Comparison of ENCODE assay signal across 20 cellular contexts in genomic region chr20:3296256-3297095, GRCh38. TPM values are rescaled to one million over a fixed set of nuclear protein-coding genes. Genes with fewer than 3 reads are reported as not detected.
DNase-seq lines count a peak whose midpoint lies in the region; ATAC-seq, FAIRE-seq and TF ChIP-seq lines count a peak whose summit lies in the region.
"Had no signal": no experiment of that assay in that cellular context is flagged by ENCODE, and none has a peak within 500 bp of the region (broad histone marks: within the 10 kb centered on the region; RNA-seq: fewer than 3 reads in every experiment).

No MANE protein-coding gene starts in this region.

- H3K27me3 Mint-ChIP-seq in neural crest cell (ENCODE audit: low read depth) (no peaks in the 10 kb centered on the region), mesothelial cell of epicardium (ENCODE audit: low read depth) (no peaks in the 10 kb centered on the region)
- H3K27me3 Mint-ChIP-seq: B cell; CD4-positive, alpha-beta memory T cell had no signal

- H3K4me3 Mint-ChIP-seq in neural crest cell (no peak overlapping the region), mesothelial cell of epicardium (no peak overlapping the region)
- H3K4me3 Mint-ChIP-seq: B cell; CD4-positive, alpha-beta memory T cell had no signal

- BruUV-seq in HepG2 (replicated peaks; lab: Mats Ljungman, UMichigan) = no TSS peak
- BruUV-seq in K562 (replicated peaks; lab: Mats Ljungman, UMichigan) = no TSS peak

- H2AFZ ChIP-seq in HepG2 (ENCODE audit: low read length) = no peak overlapping the region
- no peak overlapping the region for H2AFZ ChIP-seq in K562 (ENCODE audit: low read depth, low read length)
- H2AFZ ChIP-seq in trophoblast cell (ENCODE audit: insufficient read depth, low read length, poor library complexity) = no peak overlapping the region

- CTCF ChIA-PET in HepG2 (lab: Yijun Ruan, JAX; ENCODE audit: low intra/inter-chr PET ratio, low total read pairs) = no interaction called here
- CTCF ChIA-PET in K562 (lab: Yijun Ruan, JAX; ENCODE audit: low intra/inter-chr PET ratio) = no interaction called here

- H3K4me3 ChIP-seq in HepG2 (replicated peaks in 1 of 3; ENCODE audit: insufficient read depth in 1 of 3, low read depth in 2 of 3, low read length in 3 of 3) = no peak overlapping the region
- H3K4me3 ChIP-seq in right lobe of liver = no peak overlapping the region
- H3K4me3 ChIP-seq in K562 = no peak overlapping the region
- no peak overlapping the region for H3K4me3 ChIP-seq in upper lobe of right lung
- H3K4me3 ChIP-seq in trophoblast cell (ENCODE audit: low read depth, low read length) = no peak overlapping the region
- H3K4me3 ChIP-seq: Peyer's patch had no signal

- POLR2A ChIA-PET in HepG2 (lab: Yijun Ruan, JAX) (no interaction called here), K562 (lab: Yijun Ruan, JAX) (interaction anchor here (0.6 kb wide), 1 partner anchor 9 kb away, joined by 3 read pairs; no protein-coding TSS in a partner anchor)

- no peaks in the 10 kb centered on the region for H3K79me2 ChIP-seq in HepG2 (ENCODE audit: insufficient read depth, low read length)
- no peaks in the 10 kb centered on the region for H3K79me2 ChIP-seq in K562 (ENCODE audit: control insufficient read depth, insufficient read depth, low read length)
- H3K79me2 ChIP-seq in trophoblast cell (ENCODE audit: control insufficient read depth, insufficient read depth, low read length, poor library complexity) = no peaks in the 10 kb centered on the region

- H3K4me2 ChIP-seq in HepG2 (ENCODE audit: low read depth, low read length) (no peak overlapping the region), K562 (ENCODE audit: insufficient read depth, low read length) (no peak overlapping the region), trophoblast cell (ENCODE audit: low read length) (no peak overlapping the region)

- TF ChIP-seq EP300 in HepG2 (IDR thresholded peaks at IDR 0.05; ENCODE audit: low read depth in 2 of 2, low read length in 2 of 2) (no peak), HepG2 (CRISPR knock-in tag; IDR thresholded peaks at IDR 0.05; ENCODE audit: borderline replicate concordance) (no peak), K562 (IDR thresholded peaks at IDR 0.05; ENCODE audit: low read length) (no peak)

- H3K36me3 Mint-ChIP-seq in neural crest cell (ENCODE audit: low read depth) (peaks cover 3% of the 10 kb centered on the region), mesothelial cell of epicardium (peaks cover 33% of the 10 kb centered on the region)

- no peak overlapping the region for H3K14ac ChIP-seq in trophoblast cell (ENCODE audit: low read length)

- TF ChIP-seq RAD21 in HepG2 (CRISPR knock-in tag; IDR thresholded peaks at IDR 0.05) (no peak), K562 (CRISPR knock-in tag; conservative IDR thresholded peaks at IDR 0.05 in 1 of 2, IDR thresholded peaks at IDR 0.05 in 1 of 2) (no peak)

- H3K27me3 ChIP-seq in HepG2 (ENCODE audit: control insufficient read depth in 1 of 2, insufficient read depth in 2 of 2, low read length in 2 of 2) (no peaks in the 10 kb centered on the region), right lobe of liver (no peaks in the 10 kb centered on the region), K562 (ENCODE audit: control insufficient read depth in 2 of 2, insufficient read depth in 2 of 2, low read length in 2 of 2) (no peaks in the 10 kb centered on the region), upper lobe of right lung (no peaks in the 10 kb centered on the region), trophoblast cell (ENCODE audit: insufficient read depth, low read length) (no peaks in the 10 kb centered on the region)
- H3K27me3 ChIP-seq: Peyer's patch had no signal

- H4K12ac ChIP-seq in trophoblast cell (ENCODE audit: low read depth, low read length) = no peak overlapping the region

- no peaks in the 10 kb centered on the region for H3K9me3 Mint-ChIP-seq in neural crest cell
- no peaks in the 10 kb centered on the region for H3K9me3 Mint-ChIP-seq in mesothelial cell of epicardium
- H3K9me3 Mint-ChIP-seq: CD4-positive, alpha-beta memory T cell had no signal

- H3K27ac Mint-ChIP-seq in neural crest cell (ENCODE audit: unreplicated experiment) (peak overlapping the region; percentile 55), mesothelial cell of epicardium (no peak overlapping the region)
- H3K27ac Mint-ChIP-seq: B cell had no signal

- H3K4me1 ChIP-seq in HepG2 (ENCODE audit: insufficient read depth, low read length) (no peaks in the 10 kb centered on the region), right lobe of liver (no peaks in the 10 kb centered on the region), K562 (replicated peaks in 1 of 2; ENCODE audit: control insufficient read depth in 2 of 2, insufficient read depth in 2 of 2, low read length in 2 of 2) (no peaks in the 10 kb centered on the region), upper lobe of right lung (no peaks in the 10 kb centered on the region), trophoblast cell (ENCODE audit: control insufficient read depth in 1 of 2, insufficient read depth in 2 of 2, low read length in 2 of 2) (no peaks in the 10 kb centered on the region)
- H3K4me1 ChIP-seq: Peyer's patch had no signal

- H3K36me3 ChIP-seq in HepG2 (replicated peaks in 1 of 2; ENCODE audit: control insufficient read depth in 1 of 2, insufficient read depth in 2 of 2, low read length in 2 of 2) = peaks cover 19 to 28% of the 10 kb centered on the region in 2 experiments; a peak in 4 of 5 replicates
- H3K36me3 ChIP-seq in right lobe of liver = peaks cover 0 to 35% (median 1%) of the 10 kb centered on the region in 4 donors
- H3K36me3 ChIP-seq in K562 (ENCODE audit: control insufficient read depth, insufficient read depth, low read length) = peaks cover 2% of the 10 kb centered on the region; the same call in 1 of the 3 replicates
- H3K36me3 ChIP-seq in upper lobe of right lung = peaks cover 81% of the 10 kb centered on the region
- peaks cover 11 to 19% of the 10 kb centered on the region in 2 experiments for H3K36me3 ChIP-seq in trophoblast cell (ENCODE audit: control insufficient read depth in 1 of 2, insufficient read depth in 2 of 2, low read length in 2 of 2)

- no peak for TF ChIP-seq CTCF in HepG2 (CRISPR knock-in tag; IDR thresholded peaks at IDR 0.05)
- no peak for TF ChIP-seq CTCF in right lobe of liver (IDR thresholded peaks at IDR 0.05)
- TF ChIP-seq CTCF in K562 (IDR thresholded peaks at IDR 0.05 in 2 of 3, conservative IDR thresholded peaks at IDR 0.05 in 1 of 3; ENCODE audit: insufficient read depth in 2 of 3, low read depth in 1 of 3, low read length in 3 of 3) = no peak
- TF ChIP-seq CTCF in neural crest cell (conservative IDR thresholded peaks at IDR 0.05) = no peak
- no peak for TF ChIP-seq CTCF in upper lobe of right lung (IDR thresholded peaks at IDR 0.05)
- no peak for TF ChIP-seq CTCF in mesothelial cell of epicardium (IDR thresholded peaks at IDR 0.05; ENCODE audit: unreplicated experiment)

- no peak overlapping the region for H2BK5ac ChIP-seq in trophoblast cell (ENCODE audit: low read depth, low read length, poor library complexity)

- no peaks in the 10 kb centered on the region for H3K9me3 ChIP-seq in HepG2 (ENCODE audit: low read length)
- H3K9me3 ChIP-seq in right lobe of liver = no peaks in the 10 kb centered on the region
- H3K9me3 ChIP-seq in K562 (replicated peaks; ENCODE audit: control insufficient read depth, insufficient read depth, low read depth, low read length) = no peaks in the 10 kb centered on the region
- H3K9me3 ChIP-seq in upper lobe of right lung = no peaks in the 10 kb centered on the region
- no peaks in the 10 kb centered on the region for H3K9me3 ChIP-seq in trophoblast cell (ENCODE audit: insufficient read depth, low read depth, low read length)
- H3K9me3 ChIP-seq: Peyer's patch had no signal

- ATAC-seq in HepG2 = no peak
- ATAC-seq in right lobe of liver = no peak
- no peak for ATAC-seq in K562
- ATAC-seq in upper lobe of right lung = peak; percentile 36
- ATAC-seq in HG02884 (IDR thresholded peaks at IDR 0.05; ENCODE audit: unreplicated experiment) = no peak
- ATAC-seq: SK-N-SH treated with all-trans-retinoic acid at 6 μM for 48 hours had no signal

- H2AK5ac ChIP-seq in trophoblast cell (ENCODE audit: low read length) = no peak overlapping the region

- TF ChIP-seq POLR2A in HepG2 (IDR thresholded peaks at IDR 0.05; ENCODE audit: insufficient read depth in 1 of 2, low read depth in 2 of 2, low read length in 2 of 2) = no peak
- no peak for TF ChIP-seq POLR2A in right lobe of liver (IDR thresholded peaks at IDR 0.05)
- no peak for TF ChIP-seq POLR2A in K562 (conservative IDR thresholded peaks at IDR 0.05)

- no peak for FAIRE-seq in HepG2 (lab: Jason Lieb, UNC)
- no peak for FAIRE-seq in K562 (lab: Jason Lieb, UNC)

- H4K20me1 ChIP-seq in HepG2 (ENCODE audit: insufficient read depth, low read length) = no peaks in the 10 kb centered on the region
- no peaks in the 10 kb centered on the region for H4K20me1 ChIP-seq in K562 (replicated peaks; ENCODE audit: control insufficient read depth, insufficient read depth, low read length)

- H3K9ac ChIP-seq in HepG2 (ENCODE audit: insufficient read depth, low read depth, low read length) (no peak overlapping the region), K562 (ENCODE audit: insufficient read depth in 1 of 2, low read depth in 2 of 2, low read length in 2 of 2) (no peak overlapping the region), trophoblast cell (ENCODE audit: low read length) (no peak overlapping the region)

- H3K4me1 Mint-ChIP-seq in neural crest cell (no peaks in the 10 kb centered on the region), mesothelial cell of epicardium (no peaks in the 10 kb centered on the region)
- H3K4me1 Mint-ChIP-seq: B cell; CD4-positive, alpha-beta memory T cell had no signal

- in situ Hi-C loops in HepG2 (cut with HindIII; ENCODE audit: extremely low pct_ligation_motif_present, low pct_unique_long_range_greater_than_20kb) (no loop called here), K562 (cut with MboI) (no loop called here)

- DNase-seq in HepG2 (ENCODE audit: low spot score) (no peak), right lobe of liver (no peak), K562 (ENCODE audit: extremely low read depth in 1 of 4, low spot score in 3 of 4) (no peak), neural crest cell (ENCODE audit: low read depth, low spot score) (no peak), upper lobe of right lung (no peak), mesothelial cell of epicardium (ENCODE audit: low spot score in 2 of 2, unreplicated experiment in 2 of 2) (no peak), trophoblast cell (no peak)
- DNase-seq: Calu3; CD4-positive, alpha-beta memory T cell; DMS79; HCEC 1CT; NCI-H1048; NCI-H1436 treated with DMSO at 0.1 percent for 48 hours; NCI-H2029 treated with DMSO at 0.1 percent for 48 hours; Peyer's patch; SHP77 had no signal

- no peak overlapping the region for H3K4ac ChIP-seq in trophoblast cell (ENCODE audit: low read depth, low read length)

- no peak overlapping the region for H4K91ac ChIP-seq in trophoblast cell (ENCODE audit: low read depth, low read length)

- H3K79me1 ChIP-seq in trophoblast cell (ENCODE audit: low read length) = no peaks in the 10 kb centered on the region

- no peaks in the 10 kb centered on the region for H3K9me1 ChIP-seq in K562 (ENCODE audit: control insufficient read depth, insufficient read depth, low read length)

- intact Hi-C loops in HepG2 (cut with micrococcal nuclease; ENCODE audit: unreplicated experiment) (no loop called here), right lobe of liver (cut with DNase I) (no loop called here), K562 (cut with micrococcal nuclease) (no loop called here), upper lobe of right lung (cut with DNase I) (no loop called here)

- no peak overlapping the region for H2BK12ac ChIP-seq in trophoblast cell (ENCODE audit: low read length)

- WGBS in HepG2 (ENCODE audit: low lambda C conversion rate) = 90% methylated on average over 12 of the region's 12 CpGs
- 74% methylated on average over 3 of the region's 12 CpGs for WGBS in right lobe of liver (ENCODE audit: insufficient coverage, low coverage, low lambda C conversion rate, missing lambda C conversion rate)
- WGBS in K562 (ENCODE audit: insufficient coverage, low coverage, missing lambda C conversion rate) = 68% methylated on average over 10 of the region's 12 CpGs
- no CpG with 5 or more reads among the region's 12 CpGs for WGBS in trophoblast cell (ENCODE audit: extremely low coverage, insufficient coverage, insufficient read length)

- H3K23ac ChIP-seq in trophoblast cell (ENCODE audit: low read length) = no peak overlapping the region

- H3K18ac ChIP-seq in trophoblast cell (ENCODE audit: low read length) = no peak overlapping the region

- no peak overlapping the region for H4K8ac ChIP-seq in trophoblast cell (ENCODE audit: low read depth, low read length)

- H3K27ac ChIP-seq in HepG2 (ENCODE audit: extremely low read length, insufficient read depth, low read length) (no peak overlapping the region), right lobe of liver (no peak overlapping the region), K562 (ENCODE audit: extremely low read depth, low read depth, low read length) (no peak overlapping the region), upper lobe of right lung (no peak overlapping the region), trophoblast cell (ENCODE audit: low read depth, low read length) (no peak overlapping the region)
- H3K27ac ChIP-seq: HL-60, Peyer's patch had no signal

- H2BK120ac ChIP-seq in trophoblast cell (ENCODE audit: insufficient read depth, low read length, poor library complexity) = no peak overlapping the region

RNA-seq across cellular contexts. Expression of gene SLC4A11, which starts 57.5 kb away (rescaled TPM):
- total RNA-seq in HepG2 (2016; rRNA removed; fragmentation: Illumina TruSeq; extraction: Trizol) (1.1 and 3.9 TPM in 2 replicates), right lobe of liver (under 1 TPM in 5 of 6 experiments, not detected in 1; 0.11 to 0.40 (median 0.18) TPM), K562 (2014; rRNA removed) (0.18 and 0.86 TPM in 2 replicates), K562 (2014; rRNA removed; fragmentation: Illumina TruSeq; extraction: Trizol) (0.10 and 0.29 TPM in 2 replicates), K562 (2015; rRNA removed; fragmentation: Illumina TruSeq; extraction: Trizol) (0.11 TPM in 2 replicates), K562 (2021) (1.1 and 2.0 TPM in 2 replicates), neural crest cell (0.55 and 0.89 TPM in 2 replicates), upper lobe of right lung (2.7 TPM), mesothelial cell of epicardium (1.0 to 2.5 TPM (median 1.9 TPM) in 3 replicates)
- 0.30 and 1.1 TPM in 2 replicates for total RNA-seq in HepG2 (2016; cell fraction: cytosol; rRNA removed; fragmentation: Illumina TruSeq; extraction: Trizol; ENCODE audit: low read depth)
- total RNA-seq in HepG2 (2016; cell fraction: insoluble cytoplasmic fraction; rRNA removed; fragmentation: Illumina TruSeq; extraction: Trizol) = 0.82 and 4.9 TPM in 2 replicates
- 1.4 and 1.8 TPM in 2 replicates for total RNA-seq in HepG2 (2016; cell fraction: membrane; rRNA removed; fragmentation: Illumina TruSeq; extraction: Trizol)
- total RNA-seq in HepG2 (2016; cell fraction: nucleus; rRNA removed; fragmentation: Illumina TruSeq; extraction: Trizol) = 5.0 and 8.1 TPM in 2 replicates
- polyA plus RNA-seq in HepG2 (2011; rRNA removed) (24.7 and 27.0 TPM in 2 replicates), K562 (2011; rRNA removed) (0.20 and 0.95 TPM in 2 replicates), K562 (2014; fragmentation: Illumina TruSeq; extraction: Trizol) (0.47 and 0.49 TPM in 2 replicates), K562 (2014; fragmentation: Nextera tagmentation; extraction: Ambion mirVana) (under 1 TPM; 0.10 to 0.11 TPM), K562 (2014; rRNA removed) (0.68 and 1.6 TPM in 2 replicates)
- polyA plus RNA-seq in HepG2 (2011; cell fraction: cytosol; rRNA removed) = 6.2 and 8.6 TPM in 2 replicates
- polyA plus RNA-seq in HepG2 (2011; cell fraction: nucleus; rRNA removed) = 212 and 304 TPM in 2 replicates
- polyA plus RNA-seq in HepG2 (2012) = 9.7 and 13.8 TPM in 2 replicates
- 0.50 and 0.84 TPM in 2 replicates for polyA plus RNA-seq in HepG2 (2016; cell fraction: cytosol; fragmentation: Illumina TruSeq; extraction: Trizol; ENCODE audit: low read depth)
- 1.1 and 1.8 TPM in 2 replicates for polyA plus RNA-seq in HepG2 (2016; cell fraction: insoluble cytoplasmic fraction; fragmentation: Illumina TruSeq; extraction: Trizol; ENCODE audit: low read depth)
- 0.65 and 0.70 TPM in 2 replicates for polyA plus RNA-seq in HepG2 (2016; cell fraction: membrane; fragmentation: Illumina TruSeq; extraction: Trizol; ENCODE audit: low read depth)
- 16.5 and 18.2 TPM in 2 replicates for polyA plus RNA-seq in HepG2 (2016; cell fraction: nucleus; fragmentation: Illumina TruSeq; extraction: Trizol; ENCODE audit: insufficient read depth, low read depth)
- 1.9 and 33.5 TPM in 2 replicates for polyA minus RNA-seq in HepG2 (2011; rRNA and poly(A)+ RNA removed; ENCODE audit: low replicate concordance)
- 10.2 and 17.1 TPM in 2 replicates for polyA minus RNA-seq in HepG2 (2011; cell fraction: cytosol; rRNA and poly(A)+ RNA removed)
- 44.0 and 47.5 TPM in 2 replicates for polyA minus RNA-seq in HepG2 (2011; cell fraction: nucleus; rRNA and poly(A)+ RNA removed)
- 1.5 and 3.5 TPM in 2 replicates for total RNA-seq in K562 (2011; cell fraction: chromatin; rRNA removed; ENCODE audit: low replicate concordance)
- 1.7 and 1.8 TPM in 2 replicates for total RNA-seq in K562 (2011; cell fraction: nucleolus; rRNA removed)
- total RNA-seq in K562 (2011; cell fraction: nucleoplasm; rRNA removed) = 1.5 and 2.0 TPM in 2 replicates
- 0.53 and 0.66 TPM in 2 replicates for polyA plus RNA-seq in K562 (2011; cell fraction: cytosol; rRNA removed)
- polyA plus RNA-seq in K562 (2011; cell fraction: nucleus; rRNA removed) = 5.8 and 11.2 TPM in 2 replicates
- 0.57 and 0.78 TPM in 2 replicates for polyA plus RNA-seq in K562 (2012)
- 0.24 and 0.25 TPM in 2 replicates for polyA minus RNA-seq in K562 (2011; rRNA and poly(A)+ RNA removed)
- polyA minus RNA-seq in K562 (2011; cell fraction: cytosol; rRNA and poly(A)+ RNA removed) = 0.38 and 1.0 TPM in 2 replicates
- polyA minus RNA-seq in K562 (2011; cell fraction: nucleus; rRNA and poly(A)+ RNA removed) = 1.3 and 1.7 TPM in 2 replicates
- polyA plus RNA-seq in trophoblast cell (2013) = 3.6 and 4.4 TPM in 2 replicates

Comparison
In these comparisons a context has a peak if more than half of its experiments do, and no peak if none do; other contexts are left out.
1. Of the 241 proteins assayed by ChIP-seq in both HepG2 and K562: peak only in HepG2: none; only in K562: ZNF121; in both: none; in neither: 240.